Comparison of ENCODE assay signal across 21 cellular contexts in the genomic region with DNA sequence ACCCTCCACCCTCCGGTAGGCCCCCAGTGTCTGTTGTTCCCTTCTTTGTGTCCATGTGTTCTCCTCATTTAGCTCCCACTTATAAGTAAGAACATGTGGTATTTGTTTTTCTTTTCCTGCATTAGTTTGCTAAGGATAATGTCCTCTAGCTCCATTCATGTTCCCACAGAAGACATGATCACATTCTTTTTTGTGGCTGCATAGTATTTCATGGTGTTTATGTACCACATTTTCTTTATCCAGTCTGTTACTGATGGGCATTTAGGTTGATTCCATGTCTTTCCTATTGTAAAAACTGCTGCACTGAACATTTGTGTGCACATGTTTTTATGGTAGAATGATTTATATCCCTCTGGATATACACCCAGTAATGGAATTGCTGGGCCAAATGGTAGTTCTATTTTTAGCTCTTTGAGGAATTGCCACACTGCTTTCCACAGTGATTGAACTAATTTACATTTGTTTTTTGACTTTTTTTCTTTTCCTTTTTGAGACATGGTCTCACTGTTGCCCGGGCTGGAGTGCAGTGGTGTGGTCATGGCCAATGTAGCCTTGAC. TPM values are rescaled to one million over a fixed set of nuclear protein-coding genes. Genes with fewer than 3 reads are reported as not detected.
DNase-seq lines count a peak whose midpoint lies in the region; ATAC-seq and TF ChIP-seq lines count a peak whose summit lies in the region.
"Had no signal": no experiment of that assay in that cellular context is flagged by ENCODE, and none has a peak within 500 bp of the region (broad histone marks: within the 10 kb centered on the region; RNA-seq: fewer than 3 reads in every experiment).

No MANE protein-coding gene starts in this region.

- CTCF ChIA-PET in CD8-positive, alpha-beta memory T cell (lab: Charles Lee): no interaction called here

- DNase-seq in CD4-positive, CD25-positive, alpha-beta regulatory T cell: no peak
- no peak for DNase-seq in CD8-positive, alpha-beta memory T cell
- DNase-seq in neural crest cell (ENCODE audit: low read depth, low spot score) (no peak), left lobe of liver (ENCODE audit: low spot score) (no peak), left lung (no peak), SIG-M5 treated with dmso at 0.1 percent for 504 hours (lab: John Stamatoyannopoulos, UW; ENCODE audit: unreplicated experiment) (no peak), iPS-NIHi7 (ENCODE audit: extremely low spot score) (no peak)
- DNase-seq: ACHN, DMS79 treated with DMSO at 0.1 percent for 48 hours, GDM1, HCEC 1CT, KBM-7, MV-4-11, NCI-H1417, NCI-H2029 treated with DMSO at 0.1 percent for 48 hours, NCI-H82, PC-3, SJCRH30 had no signal

- peaks cover 0 to 6% (median 0%) of the 10 kb centered on the region in 7 donors for H3K9me3 Mint-ChIP-seq in CD4-positive, CD25-positive, alpha-beta regulatory T cell
- no peaks in the 10 kb centered on the region for H3K9me3 Mint-ChIP-seq in CD8-positive, alpha-beta memory T cell
- H3K9me3 Mint-ChIP-seq in brain (peaks cover 0 to 23% (median 18%) of the 10 kb centered on the region in 5 experiments), neural crest cell (no peaks in the 10 kb centered on the region)

- peak overlapping the region in 3 of 4 donors; percentile 9 to 55 (median 47) for H3K4me3 Mint-ChIP-seq in CD4-positive, CD25-positive, alpha-beta regulatory T cell
- H3K4me3 Mint-ChIP-seq in CD8-positive, alpha-beta memory T cell: peak overlapping the region in 4 of 7 donors; percentile 6 to 69 (median 11)
- H3K4me3 Mint-ChIP-seq in brain: peak overlapping the region; percentile 25 to 62 (median 31)
- peak overlapping the region; percentile 13 for H3K4me3 Mint-ChIP-seq in neural crest cell
- H3K4me3 Mint-ChIP-seq: B cell had no signal

- H3K27me3 ChIP-seq in CD4-positive, CD25-positive, alpha-beta regulatory T cell (ENCODE audit: control insufficient read depth, insufficient read depth, low read length): no peaks in the 10 kb centered on the region
- H3K27me3 ChIP-seq in CD8-positive, alpha-beta memory T cell (ENCODE audit: insufficient read depth, low read length, poor library complexity, severe bottlenecking): no peaks in the 10 kb centered on the region
- H3K27me3 ChIP-seq in left lung: no peaks in the 10 kb centered on the region
- H3K27me3 ChIP-seq: SJCRH30 had no signal

- intact Hi-C loops in left lung (cut with DNase I): no loop called here

- no peak overlapping the region for H3K27ac ChIP-seq in CD4-positive, CD25-positive, alpha-beta regulatory T cell (ENCODE audit: insufficient read depth, low read length, poor library complexity, severe bottlenecking)
- H3K27ac ChIP-seq in CD8-positive, alpha-beta memory T cell (ENCODE audit: low read depth, low read length): no peak overlapping the region
- H3K27ac ChIP-seq in left lung: no peak overlapping the region
- H3K27ac ChIP-seq: RWPE1, SJCRH30 had no signal

- H3K4me3 ChIP-seq in CD4-positive, CD25-positive, alpha-beta regulatory T cell (ENCODE audit: low read depth, low read length): no peak overlapping the region
- H3K4me3 ChIP-seq in CD8-positive, alpha-beta memory T cell (ENCODE audit: low read length): no peak overlapping the region
- H3K4me3 ChIP-seq in left lung: no peak overlapping the region
- H3K4me3 ChIP-seq: SJCRH30 had no signal

- no peak for ATAC-seq in CD4-positive, CD25-positive, alpha-beta regulatory T cell (ENCODE audit: low read depth in 2 of 2)
- no peak for ATAC-seq in left lobe of liver
- ATAC-seq in left lung: no peak
- ATAC-seq: PC-3 had no signal

- H3K4me1 Mint-ChIP-seq in CD4-positive, CD25-positive, alpha-beta regulatory T cell: peaks cover 49 to 73% (median 62%) of the 10 kb centered on the region in 4 donors
- peaks cover 63 to 78% (median 77%) of the 10 kb centered on the region in 3 donors for H3K4me1 Mint-ChIP-seq in CD8-positive, alpha-beta memory T cell
- peaks cover 66% of the 10 kb centered on the region for H3K4me1 Mint-ChIP-seq in brain
- H3K4me1 Mint-ChIP-seq in neural crest cell: peaks cover 28% of the 10 kb centered on the region

- no peaks in the 10 kb centered on the region for H3K27me3 Mint-ChIP-seq in CD4-positive, CD25-positive, alpha-beta regulatory T cell
- H3K27me3 Mint-ChIP-seq in CD8-positive, alpha-beta memory T cell: no peaks in the 10 kb centered on the region
- peaks cover 6% of the 10 kb centered on the region for H3K27me3 Mint-ChIP-seq in brain
- no peaks in the 10 kb centered on the region for H3K27me3 Mint-ChIP-seq in neural crest cell (ENCODE audit: low read depth)
- H3K27me3 Mint-ChIP-seq: B cell had no signal

- POLR2A ChIA-PET in CD8-positive, alpha-beta memory T cell (lab: Charles Lee): no interaction called here

- TF ChIP-seq CTCF in brain (conservative IDR thresholded peaks at IDR 0.05) (no peak), neural crest cell (conservative IDR thresholded peaks at IDR 0.05) (no peak), left lung (IDR thresholded peaks at IDR 0.05) (no peak)

- no peaks in the 10 kb centered on the region for H3K9me3 ChIP-seq in CD4-positive, CD25-positive, alpha-beta regulatory T cell (ENCODE audit: control insufficient read depth in 2 of 2, low read length in 2 of 2)
- no peaks in the 10 kb centered on the region for H3K9me3 ChIP-seq in CD8-positive, alpha-beta memory T cell (ENCODE audit: low read length)
- H3K9me3 ChIP-seq in left lung: no peaks in the 10 kb centered on the region
- H3K9me3 ChIP-seq: SJCRH30 had no signal

- H3K4me1 ChIP-seq in CD4-positive, CD25-positive, alpha-beta regulatory T cell (ENCODE audit: control insufficient read depth, insufficient read depth, low read length, poor library complexity, severe bottlenecking): peaks cover 35% of the 10 kb centered on the region
- peaks cover 12% of the 10 kb centered on the region for H3K4me1 ChIP-seq in CD8-positive, alpha-beta memory T cell (ENCODE audit: insufficient read depth, low read length)
- peaks cover 0 to 28% of the 10 kb centered on the region in 2 donors for H3K4me1 ChIP-seq in left lung

- peaks cover 19% of the 10 kb centered on the region for H3K36me3 ChIP-seq in CD4-positive, CD25-positive, alpha-beta regulatory T cell (ENCODE audit: control insufficient read depth, insufficient read depth, low read length)
- peaks cover 12% of the 10 kb centered on the region for H3K36me3 ChIP-seq in CD8-positive, alpha-beta memory T cell (ENCODE audit: insufficient read depth, low read length)
- peaks cover 0 to 10% of the 10 kb centered on the region in 2 donors for H3K36me3 ChIP-seq in left lung

- peaks cover 27% of the 10 kb centered on the region for H3K36me3 Mint-ChIP-seq in CD4-positive, CD25-positive, alpha-beta regulatory T cell
- peaks cover 12 to 55% (median 18%) of the 10 kb centered on the region in 3 donors for H3K36me3 Mint-ChIP-seq in CD8-positive, alpha-beta memory T cell
- H3K36me3 Mint-ChIP-seq in brain (peaks cover 54% of the 10 kb centered on the region), neural crest cell (ENCODE audit: low read depth) (peaks cover 16% of the 10 kb centered on the region)

- peak overlapping the region in 2 of 3 donors; percentile 54 to 73 for H3K27ac Mint-ChIP-seq in CD4-positive, CD25-positive, alpha-beta regulatory T cell
- peak overlapping the region in 3 of 8 donors; percentile 15 to 76 (median 61) for H3K27ac Mint-ChIP-seq in CD8-positive, alpha-beta memory T cell
- H3K27ac Mint-ChIP-seq in brain: peak overlapping the region in 2 of 5 experiments; percentile 44 to 46
- H3K27ac Mint-ChIP-seq in neural crest cell (ENCODE audit: unreplicated experiment): no peak overlapping the region

RNA-seq across cellular contexts. Expression of gene KPNA5, which starts 4.5 kb away (rescaled TPM):
- 28.4 TPM for total RNA-seq in CD4-positive, CD25-positive, alpha-beta regulatory T cell
- polyA plus RNA-seq in CD4-positive, CD25-positive, alpha-beta regulatory T cell: 10 to 100 TPM; 11.6 to 13.1 (median 12.0) TPM
- 10 to 100 TPM; 11.3 to 13.5 TPM for total RNA-seq in CD8-positive, alpha-beta memory T cell
- polyA plus RNA-seq in CD8-positive, alpha-beta memory T cell: 12.0 TPM
- polyA plus RNA-seq in brain (ENCODE audit: insufficient read depth, low read depth, low replicate concordance): 4.7 TPM
- total RNA-seq in neural crest cell: 10.8 and 13.3 TPM in 2 replicates
- 1.7 TPM for total RNA-seq in left lobe of liver
- total RNA-seq in left lung: 10 to 100 TPM; 10.2 to 11.8 TPM

RNA-seq across cellular contexts. Expression of gene ZUP1, which starts 16.9 kb away (rescaled TPM):
- total RNA-seq in CD4-positive, CD25-positive, alpha-beta regulatory T cell: 16.3 TPM
- polyA plus RNA-seq in CD4-positive, CD25-positive, alpha-beta regulatory T cell: 1 to 10 TPM; 5.9 to 7.5 (median 6.6) TPM
- total RNA-seq in CD8-positive, alpha-beta memory T cell: 10 to 100 TPM; 16.3 to 16.7 TPM
- 4.3 TPM for polyA plus RNA-seq in CD8-positive, alpha-beta memory T cell
- polyA plus RNA-seq in brain (ENCODE audit: insufficient read depth, low read depth, low replicate concordance): 5.4 TPM
- total RNA-seq in neural crest cell (14.0 and 14.9 TPM in 2 replicates), left lobe of liver (3.9 TPM), left lung (10 to 100 TPM in 1 of 2 donors, 1 to 10 TPM in 1; 8.2 to 12.4 TPM)
